Comparison of ENCODE assay signal across 19 cellular contexts in genomic region chr9:121640486-121641227, GRCh38. TPM values are rescaled to one million over a fixed set of nuclear protein-coding genes. Genes with fewer than 3 reads are reported as not detected.
A peak's percentile ranks its signal among the peaks of the same experiment; 100 is the strongest.
DNase-seq lines count a peak whose midpoint lies in the region; ATAC-seq, FAIRE-seq and TF ChIP-seq lines count a peak whose summit lies in the region.
"Had no signal": no experiment of that assay in that cellular context is flagged by ENCODE, and none has a peak within 500 bp of the region (broad histone marks: within the 10 kb centered on the region; RNA-seq: fewer than 3 reads in every experiment).

No MANE protein-coding gene starts in this region.

- peak overlapping the region in 2 of 4 donors; percentile 4 to 46 for H3K27ac ChIP-seq in gastroesophageal sphincter
- H3K27ac ChIP-seq in subcutaneous abdominal adipose tissue (ENCODE audit: low read depth, low read length): peak overlapping the region; percentile 23
- H3K27ac ChIP-seq: KMS-11 had no signal

- no peaks in the 10 kb centered on the region for H3K36me3 Mint-ChIP-seq in activated T-cell treated with anti-CD3 and anti-CD28 coated beads, Interleukin-2, amount 50 U/mL, for 4 hours (ENCODE audit: insufficient read depth)
- H3K36me3 Mint-ChIP-seq: activated CD8-positive, alpha-beta memory T cell treated with anti-CD3 and anti-CD28 coated beads, Interleukin-2, amount 10 ng/mL, durations not matched to agents 7 days and 5 days; memory B cell had no signal

- peaks cover 0 to 54% (median 14%) of the 10 kb centered on the region in 3 donors for H3K4me1 ChIP-seq in gastroesophageal sphincter
- no peaks in the 10 kb centered on the region for H3K4me1 ChIP-seq in mucosa of descending colon (ENCODE audit: low read depth)
- H3K4me1 ChIP-seq in subcutaneous abdominal adipose tissue (ENCODE audit: control insufficient read depth in 5 of 5, insufficient read depth in 5 of 5, low read length in 5 of 5): peaks cover 5 to 59% (median 44%) of the 10 kb centered on the region in 5 donors

- ATAC-seq in gastroesophageal sphincter: peak; percentile 44
- peak; percentile 72 for ATAC-seq in mucosa of descending colon
- ATAC-seq in activated T-cell treated with anti-CD3 and anti-CD28 coated beads, Interleukin-2, amount 50 U/mL, for 4 hours: no peak

- H3K4me3 ChIP-seq in gastroesophageal sphincter (no peak overlapping the region), mucosa of descending colon (no peak overlapping the region), subcutaneous abdominal adipose tissue (ENCODE audit: low read depth in 1 of 5, low read length in 5 of 5) (no peak overlapping the region)
- H3K4me3 ChIP-seq: thyroid gland had no signal

- no CpG with 5 or more reads among the region's 2 CpGs for WGBS in gastroesophageal sphincter (ENCODE audit: low coverage in 1 of 2), 2 donors

- H3K9ac ChIP-seq in subcutaneous abdominal adipose tissue (ENCODE audit: low read length in 5 of 5): peak overlapping the region in 3 of 5 donors; percentile 16 to 63 (median 33)
- H3K9ac ChIP-seq: KMS-11 had no signal

- TF ChIP-seq CTCF in gastroesophageal sphincter (IDR thresholded peaks at IDR 0.05) (no peak), mucosa of descending colon (IDR thresholded peaks at IDR 0.05) (no peak)

- H3K36me3 ChIP-seq in gastroesophageal sphincter (no peaks in the 10 kb centered on the region), mucosa of descending colon (ENCODE audit: low read depth) (no peaks in the 10 kb centered on the region), subcutaneous abdominal adipose tissue (ENCODE audit: control insufficient read depth in 5 of 5, insufficient read depth in 5 of 5, low read length in 5 of 5) (no peaks in the 10 kb centered on the region)
- H3K36me3 ChIP-seq: thyroid gland had no signal

- H3K9me3 Mint-ChIP-seq in activated T-cell treated with anti-CD3 and anti-CD28 coated beads, Interleukin-2, amount 50 U/mL, for 4 hours: no peaks in the 10 kb centered on the region
- H3K9me3 Mint-ChIP-seq: nephron had no signal

- TF ChIP-seq POLR2A in gastroesophageal sphincter (IDR thresholded peaks at IDR 0.05): no peak

- no peaks in the 10 kb centered on the region for H3K9me3 ChIP-seq in gastroesophageal sphincter
- no peaks in the 10 kb centered on the region for H3K9me3 ChIP-seq in mucosa of descending colon
- H3K9me3 ChIP-seq in subcutaneous abdominal adipose tissue (ENCODE audit: control insufficient read depth in 5 of 5, low read length in 5 of 5): peaks cover 0 to 4% (median 0%) of the 10 kb centered on the region in 5 donors
- H3K9me3 ChIP-seq: thyroid gland had no signal

- FAIRE-seq in GM19239 (lab: Jason Lieb, UNC): no peak
- FAIRE-seq: islet of Langerhans, TTC549 had no signal

- H3K27me3 ChIP-seq in gastroesophageal sphincter (no peaks in the 10 kb centered on the region), subcutaneous abdominal adipose tissue (ENCODE audit: control insufficient read depth in 5 of 5, insufficient read depth in 4 of 5, low read length in 5 of 5) (no peaks in the 10 kb centered on the region)
- H3K27me3 ChIP-seq: thyroid gland had no signal

- peaks cover 10% of the 10 kb centered on the region for H3K27me3 Mint-ChIP-seq in activated T-cell treated with anti-CD3 and anti-CD28 coated beads, Interleukin-2, amount 50 U/mL, for 4 hours (ENCODE audit: low read depth)

- intact Hi-C loops in mucosa of descending colon (cut with DNase I, micrococcal nuclease): no loop called here

- no peak for TF ChIP-seq EP300 in gastroesophageal sphincter (IDR thresholded peaks at IDR 0.05)

- H3K4me3 Mint-ChIP-seq in activated T-cell treated with anti-CD3 and anti-CD28 coated beads, Interleukin-2, amount 50 U/mL, for 4 hours: no peak overlapping the region
- H3K4me3 Mint-ChIP-seq: activated CD8-positive, alpha-beta memory T cell treated with anti-CD3 and anti-CD28 coated beads, Interleukin-2, amount 10 ng/mL, durations not matched to agents 7 days and 5 days; memory B cell; nephron had no signal

- no peaks in the 10 kb centered on the region for H3K4me1 Mint-ChIP-seq in activated T-cell treated with anti-CD3 and anti-CD28 coated beads, Interleukin-2, amount 50 U/mL, for 4 hours (ENCODE audit: low read depth)
- H3K4me1 Mint-ChIP-seq: activated CD8-positive, alpha-beta memory T cell treated with anti-CD3 and anti-CD28 coated beads, Interleukin-2, amount 10 ng/mL, durations not matched to agents 7 days and 5 days had no signal

- DNase-seq in LoVo (ENCODE audit: low spot score) (peak; percentile 24), mucosa of descending colon (peak; percentile 53 to 62 (median 59)), NCI-H345 treated with DMSO at 0.1 percent for 48 hours (lab: John Stamatoyannopoulos, UW; ENCODE audit: unreplicated experiment) (no peak), GM19239 (ENCODE audit: insufficient read length, low spot score) (no peak), globus pallidus (ENCODE audit: low spot score) (no peak)
- DNase-seq in activated T-cell treated with anti-CD3 and anti-CD28 coated beads, Interleukin-2, amount 50 U/mL, for 4 hours: no peak
- DNase-seq: effector memory CD4-positive, alpha-beta T cell; NCI-H1092 treated with DMSO at 0.1 percent for 48 hours; NCI-H2107; NCI-H524 treated with DMSO at 0.1 percent for 48 hours had no signal

RNA-seq across cellular contexts. Expression of gene DAB2IP, which starts 10.8 kb away (rescaled TPM):
- 10 to 100 TPM; 42.0 to 93.4 (median 47.9) TPM for total RNA-seq in gastroesophageal sphincter
- total RNA-seq in mucosa of descending colon: 100 to 1,000 TPM; 109 to 157 (median 111) TPM
- under 1 TPM; 0.14 to 0.24 (median 0.18) TPM for total RNA-seq in activated T-cell treated with anti-CD3 and anti-CD28 coated beads, Interleukin-2, amount 50 U/mL, for 4 hours

Comparison
In these comparisons a context has a peak if more than half of its experiments do, and no peak if none do; other contexts are left out.
1. DNase-seq: peak in LoVo (single experiment) and mucosa of descending colon (3 of 3); none in NCI-H345 treated with DMSO at 0.1 percent for 48 hours (single experiment), GM19239 (single experiment), globus pallidus (single experiment) and activated T-cell treated with anti-CD3 and anti-CD28 coated beads, Interleukin-2, amount 50 U/mL, for 4 hours (single experiment).
2. ATAC-seq: peak in gastroesophageal sphincter (single experiment) and mucosa of descending colon (single experiment); none in activated T-cell treated with anti-CD3 and anti-CD28 coated beads, Interleukin-2, amount 50 U/mL, for 4 hours (0 of 2).
3. RNA of gene DAB2IP, which starts 10.8 kb away (total RNA-seq): 109 to 157 TPM in mucosa of descending colon and 42.0 to 93.4 TPM in gastroesophageal sphincter; 0.14 to 0.24 TPM in activated T-cell treated with anti-CD3 and anti-CD28 coated beads, Interleukin-2, amount 50 U/mL, for 4 hours; every median in the first group is over 10 times any median in the second.